Comparison of ENCODE assay signal across 8 cellular contexts in the genomic region with DNA sequence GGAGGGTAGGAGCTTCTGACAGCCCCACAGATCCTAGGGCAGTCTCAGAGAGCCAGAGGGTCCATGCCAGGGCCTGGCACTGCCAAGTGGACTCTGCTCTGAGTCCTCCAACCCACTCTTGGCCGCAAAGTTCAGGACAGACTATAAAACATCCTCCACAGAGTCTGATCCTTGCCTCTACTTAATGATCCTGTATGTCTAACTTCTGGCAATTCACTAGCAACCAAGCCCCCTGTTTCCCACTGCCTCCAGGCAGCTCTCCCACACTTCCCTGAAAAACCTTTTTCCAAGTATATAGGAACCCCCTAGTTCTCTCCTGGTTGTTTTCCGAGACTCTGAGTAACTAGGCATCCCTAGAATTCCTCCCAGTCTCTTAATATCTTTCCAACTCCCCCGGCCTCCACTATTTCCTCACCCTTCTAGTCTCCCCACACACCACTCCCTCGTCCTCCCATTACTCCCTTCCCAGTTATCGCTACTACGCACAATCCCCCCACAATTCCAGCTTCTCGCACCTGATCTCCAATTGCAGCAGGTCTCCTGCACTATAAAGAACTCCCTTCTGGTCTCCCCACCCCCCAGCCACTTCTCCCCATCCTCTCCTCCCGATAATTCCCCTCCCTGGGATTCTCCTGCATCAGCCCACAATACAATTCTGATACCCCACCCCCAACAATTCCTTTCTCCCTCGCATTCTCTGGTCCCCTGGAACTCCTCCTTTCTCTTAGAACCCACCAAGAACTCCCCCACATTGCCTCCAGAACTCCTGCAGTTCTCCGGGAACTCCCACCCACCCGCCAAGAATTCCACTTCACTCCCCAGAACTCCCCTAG. TPM values are rescaled to one million over a fixed set of nuclear protein-coding genes. Genes with fewer than 3 reads are reported as not detected.
DNase-seq lines count a peak whose midpoint lies in the region; ATAC-seq and TF ChIP-seq lines count a peak whose summit lies in the region.

No MANE protein-coding gene starts in this region.

- H3K36me3 ChIP-seq in HUES48 (ENCODE audit: control insufficient read depth, insufficient read depth, low read length) = peaks cover 12% of the 10 kb centered on the region; the same call in 1 of the 2 replicates
- no peaks in the 10 kb centered on the region for H3K36me3 ChIP-seq in colonic mucosa
- H3K36me3 ChIP-seq in muscle layer of colon (ENCODE audit: insufficient read depth, low read length) = no peaks in the 10 kb centered on the region

- H3K9ac ChIP-seq in HUES48 (ENCODE audit: low read depth, low read length) (peak overlapping the region; percentile 62), colonic mucosa (ENCODE audit: low read depth in 2 of 2, low read length in 2 of 2) (peak overlapping the region; percentile 65 to 75), muscle layer of colon (ENCODE audit: low read length) (peak overlapping the region; percentile 31)

- H3K27me3 ChIP-seq in HUES48 (ENCODE audit: control insufficient read depth, insufficient read depth, low read length) (no peaks in the 10 kb centered on the region), colonic mucosa (no peaks in the 10 kb centered on the region), muscle layer of colon (ENCODE audit: control insufficient read depth in 1 of 2, insufficient read depth in 2 of 2, low read length in 2 of 2) (no peaks in the 10 kb centered on the region)

- TF ChIP-seq CTCF in AG04449 (IDR thresholded peaks at IDR 0.05; ENCODE audit: insufficient read depth, low read length, missing control alignments) (no peak), colonic mucosa (IDR thresholded peaks at IDR 0.05) (no peak)

- H3K4me1 ChIP-seq in HUES48 (ENCODE audit: control insufficient read depth, insufficient read depth, low read length) = peaks cover 21% of the 10 kb centered on the region
- peaks cover 7% of the 10 kb centered on the region for H3K4me1 ChIP-seq in colonic mucosa
- H3K4me1 ChIP-seq in muscle layer of colon (ENCODE audit: insufficient read depth, low read length) = peaks cover 16% of the 10 kb centered on the region

- H3K9me3 ChIP-seq in HUES48 (ENCODE audit: control insufficient read depth, insufficient read depth, low read length) (no peaks in the 10 kb centered on the region), colonic mucosa (no peaks in the 10 kb centered on the region), muscle layer of colon (ENCODE audit: low read length) (no peaks in the 10 kb centered on the region)

- no peak overlapping the region for H3K27ac ChIP-seq in HUES48 (ENCODE audit: low read depth, low read length)
- H3K27ac ChIP-seq in colonic mucosa = peak overlapping the region; percentile 49
- no peak overlapping the region for H3K27ac ChIP-seq in muscle layer of colon (ENCODE audit: low read depth, low read length)

- CTCF ChIA-PET in AG04449 (lab: Yijun Ruan, JAX) = interaction anchor here (0.8 to 14.9 kb wide), 9 partner anchors 8 to 134 kb away, joined by 3 to 220 read pairs (median 4); a partner anchor contains a TSS

- no peak for ATAC-seq in GM19463 (IDR thresholded peaks at IDR 0.05; ENCODE audit: unreplicated experiment)

- POLR2A ChIA-PET in AG04449 (lab: Yijun Ruan, JAX) = no interaction called here

- intact Hi-C loops in colonic mucosa (cut with DNase I) = no loop called here

- no peak for DNase-seq in AG04449 (ENCODE audit: low read depth, low spot score)
- no peak for DNase-seq in colonic mucosa
- DNase-seq in activated gamma-delta T cell (lab: John Stamatoyannopoulos, UW) = no peak
- no peak for DNase-seq in NCI-H187 treated with DMSO at 0.1 percent for 48 hours (lab: John Stamatoyannopoulos, UW)
- no peak for DNase-seq in HuH-7.5 (ENCODE audit: low spot score)

- H3K4me3 ChIP-seq in AG04449 (ENCODE audit: low read depth, low read length) = peak overlapping the region; percentile 53
- peak overlapping the region; percentile 84 for H3K4me3 ChIP-seq in HUES48 (ENCODE audit: low read depth, low read length)
- peak overlapping the region; percentile 49 for H3K4me3 ChIP-seq in colonic mucosa
- H3K4me3 ChIP-seq in muscle layer of colon (ENCODE audit: low read depth in 1 of 2, low read length in 2 of 2) = peak overlapping the region; percentile 50

RNA-seq across cellular contexts. Expression of a gene that starts 0.6 kb away (rescaled TPM):
- 10 to 100 TPM; 14.1 to 41.8 TPM for total RNA-seq in colonic mucosa

RNA-seq across cellular contexts. Expression of a gene that starts 9.2 kb away (rescaled TPM):
- total RNA-seq in colonic mucosa = not detected

RNA-seq across cellular contexts. Expression of a gene that starts 19.5 kb away (rescaled TPM):
- total RNA-seq in colonic mucosa = 100 to 1,000 TPM; 354 to 515 TPM

RNA-seq across cellular contexts. Expression of a gene that starts 44.9 kb away (rescaled TPM):
- total RNA-seq in colonic mucosa = under 1 TPM in 1 of 2 donors, not detected in 1; 0.30 TPM
